ENCODE assay signal across 25 cellular contexts in genomic region chr7:12107841-12108249, GRCh38.
DNase-seq lines count a peak whose midpoint lies in the region; ATAC-seq and TF ChIP-seq lines count a peak whose summit lies in the region.
"Had no signal": no experiment of that assay in that cellular context is flagged by ENCODE, and none has a peak within 500 bp of the region (broad histone marks: within the 10 kb centered on the region; RNA-seq: fewer than 3 reads in every experiment).

No MANE protein-coding gene starts in this region.

- no peak overlapping the region for H3K27ac ChIP-seq in brain microvascular endothelial cell
- H3K27ac ChIP-seq: adrenal gland, coronary artery, esophagus muscularis mucosa, PC-9, suprapubic skin had no signal

- intact Hi-C loops in mucosa of descending colon (cut with DNase I, micrococcal nuclease): no loop called here

- POLR2A ChIA-PET in HEK293T (lab: Yijun Ruan, JAX): interaction anchor here (2.3 kb wide), 1 partner anchor 103 kb away, joined by 9 read pairs; the partner anchor contains the start of gene TMEM106B

- H3K27me3 ChIP-seq in brain microvascular endothelial cell (replicated peaks): no peaks in the 10 kb centered on the region
- H3K27me3 ChIP-seq: adrenal gland, BE2C had no signal

- H3K36me3 ChIP-seq in mucosa of descending colon (ENCODE audit: low read depth): no peaks in the 10 kb centered on the region
- H3K36me3 ChIP-seq in brain microvascular endothelial cell (replicated peaks): no peaks in the 10 kb centered on the region
- H3K36me3 ChIP-seq: adrenal gland, BE2C, esophagus muscularis mucosa, suprapubic skin had no signal

- DNase-seq in AG09309 (ENCODE audit: low read depth) (peak; percentile 13), HEK293T (ENCODE audit: extremely low spot score) (no peak), astrocyte of the spinal cord (ENCODE audit: low read depth, low spot score) (peak; percentile 2), mucosa of descending colon (no peak), mesenteric fat pad (ENCODE audit: low spot score) (no peak), brain microvascular endothelial cell (no peak)
- DNase-seq: activated naive CD4-positive, alpha-beta T cell; activated T-cell treated with anti-CD3 and anti-CD28 coated beads, Interleukin-2, amount 50 U/mL, for 4 hours; adrenal gland; BE2C; DMS79; effector memory CD8-positive, alpha-beta T cell; KG1; kidney; naive B cell; NCI-H510A; T-cell had no signal

- H3K4me3 ChIP-seq in AG09309 (ENCODE audit: control insufficient read depth, low read depth, low read length): no peak overlapping the region
- no peak overlapping the region for H3K4me3 ChIP-seq in astrocyte of the spinal cord (ENCODE audit: low read depth, low read length)
- no peak overlapping the region for H3K4me3 ChIP-seq in mucosa of descending colon
- no peak overlapping the region for H3K4me3 ChIP-seq in brain microvascular endothelial cell (ENCODE audit: low read depth, low read length)
- H3K4me3 ChIP-seq: adrenal gland, coronary artery, esophagus muscularis mucosa, lung, PC-9, suprapubic skin had no signal

- no peaks in the 10 kb centered on the region for H3K9me3 ChIP-seq in mucosa of descending colon
- H3K9me3 ChIP-seq: adrenal gland, BE2C, esophagus muscularis mucosa, suprapubic skin had no signal

- TF ChIP-seq CTCF in AG09309 (IDR thresholded peaks at IDR 0.05; ENCODE audit: control insufficient read depth, insufficient read depth, low read depth, low read length, missing control alignments): no peak
- no peak for TF ChIP-seq CTCF in astrocyte of the spinal cord (IDR thresholded peaks at IDR 0.05; ENCODE audit: low read depth, low read length)
- TF ChIP-seq CTCF in mucosa of descending colon (IDR thresholded peaks at IDR 0.05): no peak
- TF ChIP-seq CTCF in brain microvascular endothelial cell (IDR thresholded peaks at IDR 0.05; ENCODE audit: low read depth, low read length, missing control alignments): no peak

- no peaks in the 10 kb centered on the region for H3K4me1 ChIP-seq in mucosa of descending colon (ENCODE audit: low read depth)
- H3K4me1 ChIP-seq: adrenal gland had no signal

- CTCF ChIA-PET in HEK293T (lab: Yijun Ruan, JAX): no interaction called here

- in situ Hi-C loops in astrocyte of the spinal cord (cut with HindIII; ENCODE audit: low sequenced_read_pairs): no loop called here
- in situ Hi-C loops in brain microvascular endothelial cell (cut with HindIII; ENCODE audit: low pct_ligation_motif_present, low sequenced_read_pairs): no loop called here

- ATAC-seq in mucosa of descending colon (peak; percentile 25), HG02870 (IDR thresholded peaks at IDR 0.05; ENCODE audit: unreplicated experiment) (no peak)
- no peak for ATAC-seq in activated CD4-positive, CD25-positive, alpha-beta regulatory T cell treated with anti-CD3 and anti-CD28 coated beads, Interleukin-2, amount 50 U/mL, for 24 hours
- ATAC-seq: activated T-cell treated with anti-CD3 and anti-CD28 coated beads, Interleukin-2, amount 50 U/mL, for 4 hours; effector memory CD8-positive, alpha-beta T cell; stimulated activated memory B cell treated with anti-CD40 and anti-IgM and Interleukin-4, amounts not matched to agents 10 μg/mL and 1 μg/mL and 100 μg/mL, for 72 hours; T-cell had no signal

TF ChIP-seq in HEK293T, 16 proteins besides CTCF, POLR2A, EP300 and RAD21:
- no peak for TF ChIP-seq CTBP1 (IDR thresholded peaks at IDR 0.05; ENCODE audit: borderline replicate concordance)
- TF ChIP-seq PKNOX1 (IDR thresholded peaks at IDR 0.05): peak; percentile 50; the same call in 1 of the 2 replicates
- TF ChIP-seq NFRKB (IDR thresholded peaks at IDR 0.05): no peak
- no peak for TF ChIP-seq SP1 (IDR thresholded peaks at IDR 0.05)
- no peak for TF ChIP-seq L3MBTL2 (conservative IDR thresholded peaks at IDR 0.05)
- TF ChIP-seq ZNF384 (IDR thresholded peaks at IDR 0.05): no peak
- no peak for TF ChIP-seq FOXM1 (IDR thresholded peaks at IDR 0.05; ENCODE audit: borderline replicate concordance)
- no peak for TF ChIP-seq HDGF (IDR thresholded peaks at IDR 0.05; ENCODE audit: borderline replicate concordance)
- no peak for TF ChIP-seq TARDBP (IDR thresholded peaks at IDR 0.05)
- no peak for TF ChIP-seq FOXK2 (IDR thresholded peaks at IDR 0.05)
- 0 out of 2 replicates have a peak, but pooled peaks have one; percentile 34 for TF ChIP-seq LEF1 (IDR thresholded peaks at IDR 0.05; ENCODE audit: borderline replicate concordance)
- no peak for TF ChIP-seq ARNT (IDR thresholded peaks at IDR 0.05)

Comparison
In these comparisons a context has a peak if more than half of its experiments do, and no peak if none do; other contexts are left out.
1. DNase-seq: peak in AG09309 (single experiment) and astrocyte of the spinal cord (single experiment); none in HEK293T (single experiment), mucosa of descending colon (0 of 3), mesenteric fat pad (single experiment) and brain microvascular endothelial cell (single experiment).